Comparison of ENCODE assay signal across 1 cellular context in genomic region chr15:54312528-54312927, GRCh38.
TF ChIP-seq lines count a peak whose summit lies in the region.

No MANE protein-coding gene starts in this region.

TF ChIP-seq in GM23338, 12 proteins besides CTCF, POLR2A, EP300 and RAD21 (continued from another document):
- no peak for TF ChIP-seq ZNF114 (CRISPR knock-in tag; IDR thresholded peaks at IDR 0.05)
- no peak for TF ChIP-seq EZH2phosphoT487 (IDR thresholded peaks at IDR 0.05; ENCODE audit: unreplicated experiment)
- no peak for TF ChIP-seq CREB1 (CRISPR knock-in tag; IDR thresholded peaks at IDR 0.05; ENCODE audit: low read depth)
- TF ChIP-seq REST (IDR thresholded peaks at IDR 0.05; ENCODE audit: unreplicated experiment) = no peak
- TF ChIP-seq ZNF331 (CRISPR knock-in tag; IDR thresholded peaks at IDR 0.05; ENCODE audit: low read depth) = no peak
- no peak for TF ChIP-seq NANOG (IDR thresholded peaks at IDR 0.05; ENCODE audit: borderline replicate concordance)
- TF ChIP-seq ETS1 (IDR thresholded peaks at IDR 0.05) = no peak
- TF ChIP-seq STAT1 (IDR thresholded peaks at IDR 0.05; ENCODE audit: unreplicated experiment) = no peak
- TF ChIP-seq EZH2 (IDR thresholded peaks at IDR 0.05; ENCODE audit: low read depth, unreplicated experiment) = no peak
TF ChIP-seq in GM23338: peak in this region for 0.
